Comparison of ENCODE assay signal across 1 cellular context in the genomic region with DNA sequence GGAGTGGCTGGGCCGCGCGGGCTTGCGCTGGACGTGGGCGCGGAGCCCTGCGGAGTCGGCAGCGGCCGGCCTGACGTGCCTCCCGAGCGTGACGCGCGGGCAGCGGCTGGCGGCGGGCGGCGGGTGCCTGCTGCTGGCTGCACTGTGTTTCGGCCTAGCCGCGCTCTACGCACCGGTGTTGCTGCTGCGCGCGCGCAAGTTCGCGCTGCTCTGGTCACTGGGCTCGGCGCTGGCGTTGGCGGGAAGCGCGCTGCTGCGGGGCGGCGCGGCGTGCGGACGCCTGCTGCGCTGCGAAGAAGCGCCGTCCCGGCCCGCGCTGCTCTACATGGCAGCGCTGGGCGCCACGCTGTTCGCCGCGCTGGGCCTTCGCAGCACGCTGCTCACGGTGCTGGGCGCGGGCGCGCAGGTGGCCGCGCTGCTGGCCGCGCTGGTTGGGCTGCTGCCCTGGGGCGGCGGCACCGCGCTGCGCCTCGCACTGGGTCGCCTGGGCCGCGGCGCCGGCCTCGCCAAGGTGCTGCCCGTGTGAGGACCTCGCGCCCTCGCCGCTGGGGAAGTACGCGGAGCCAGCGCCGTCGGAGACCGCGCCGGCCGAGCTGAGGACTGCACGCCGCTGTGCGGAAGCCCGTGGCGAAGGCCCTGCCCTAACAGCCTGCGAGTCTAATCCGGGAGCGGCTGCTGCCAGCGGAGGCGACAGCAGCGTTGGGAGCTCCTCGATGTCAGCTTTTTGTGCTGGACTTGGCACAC.
A peak's percentile ranks its signal among the peaks of the same experiment; 100 is the strongest.
TF ChIP-seq lines count a peak whose summit lies in the region.

No MANE protein-coding gene starts in this region.

TF ChIP-seq in HepG2, 621 proteins besides CTCF, POLR2A, EP300 and RAD21 (continued from another document and continues in another):
- TF ChIP-seq ZSCAN30 (CRISPR knock-in tag; IDR thresholded peaks at IDR 0.05) = no peak
- peak; percentile 37; the same call in 1 of the 2 replicates for TF ChIP-seq FOSL2 (CRISPR knock-in tag; IDR thresholded peaks at IDR 0.05)
- TF ChIP-seq, protein P1, sequence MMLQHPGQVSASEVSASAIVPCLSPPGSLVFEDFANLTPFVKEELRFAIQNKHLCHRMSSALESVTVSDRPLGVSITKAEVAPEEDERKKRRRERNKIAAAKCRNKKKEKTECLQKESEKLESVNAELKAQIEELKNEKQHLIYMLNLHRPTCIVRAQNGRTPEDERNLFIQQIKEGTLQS (CRISPR knock-in tag; IDR thresholded peaks at IDR 0.05) = peak; percentile 25; the same call in 1 of the 2 replicates
- peak; percentile 96 for TF ChIP-seq KDM2A (CRISPR knock-in tag; IDR thresholded peaks at IDR 0.05; ENCODE audit: borderline replicate concordance, low read depth)
- TF ChIP-seq, protein P2, sequence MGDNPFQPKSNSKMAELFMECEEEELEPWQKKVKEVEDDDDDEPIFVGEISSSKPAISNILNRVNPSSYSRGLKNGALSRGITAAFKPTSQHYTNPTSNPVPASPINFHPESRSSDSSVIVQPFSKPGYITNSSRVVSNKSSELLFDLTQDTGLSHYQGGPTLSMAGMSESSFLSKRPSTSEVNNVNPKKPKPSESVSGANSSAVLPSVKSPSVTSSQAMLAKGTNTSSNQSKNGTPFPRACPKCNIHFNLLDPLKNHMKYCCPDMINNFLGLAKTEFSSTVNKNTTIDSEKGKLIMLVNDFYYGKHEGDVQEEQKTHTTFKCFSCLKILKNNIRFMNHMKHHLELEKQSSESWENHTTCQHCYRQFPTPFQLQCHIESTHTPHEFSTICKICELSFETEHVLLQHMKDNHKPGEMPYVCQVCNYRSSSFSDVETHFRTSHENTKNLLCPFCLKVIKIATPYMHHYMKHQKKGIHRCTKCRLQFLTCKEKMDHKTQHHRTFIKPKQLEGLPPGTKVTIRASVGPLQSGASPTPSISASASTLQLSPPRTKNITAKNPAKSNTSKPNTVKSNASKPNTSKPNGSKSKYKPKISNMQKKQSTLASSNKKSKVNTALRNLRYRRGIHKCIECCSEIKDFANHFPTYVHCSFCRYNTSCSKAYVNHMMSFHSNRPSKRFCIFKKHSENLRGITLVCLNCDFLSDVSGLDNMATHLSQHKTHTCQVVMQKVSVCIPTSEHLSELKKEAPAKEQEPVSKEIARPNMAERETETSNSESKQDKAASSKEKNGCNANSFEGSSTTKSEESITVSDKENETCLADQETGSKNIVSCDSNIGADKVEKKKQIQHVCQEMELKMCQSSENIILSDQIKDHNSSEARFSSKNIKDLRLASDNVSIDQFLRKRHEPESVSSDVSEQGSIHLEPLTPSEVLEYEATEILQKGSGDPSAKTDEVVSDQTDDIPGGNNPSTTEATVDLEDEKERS (CRISPR knock-in tag; IDR thresholded peaks at IDR 0.05) = peak; percentile 92
- TF ChIP-seq, protein P3, sequence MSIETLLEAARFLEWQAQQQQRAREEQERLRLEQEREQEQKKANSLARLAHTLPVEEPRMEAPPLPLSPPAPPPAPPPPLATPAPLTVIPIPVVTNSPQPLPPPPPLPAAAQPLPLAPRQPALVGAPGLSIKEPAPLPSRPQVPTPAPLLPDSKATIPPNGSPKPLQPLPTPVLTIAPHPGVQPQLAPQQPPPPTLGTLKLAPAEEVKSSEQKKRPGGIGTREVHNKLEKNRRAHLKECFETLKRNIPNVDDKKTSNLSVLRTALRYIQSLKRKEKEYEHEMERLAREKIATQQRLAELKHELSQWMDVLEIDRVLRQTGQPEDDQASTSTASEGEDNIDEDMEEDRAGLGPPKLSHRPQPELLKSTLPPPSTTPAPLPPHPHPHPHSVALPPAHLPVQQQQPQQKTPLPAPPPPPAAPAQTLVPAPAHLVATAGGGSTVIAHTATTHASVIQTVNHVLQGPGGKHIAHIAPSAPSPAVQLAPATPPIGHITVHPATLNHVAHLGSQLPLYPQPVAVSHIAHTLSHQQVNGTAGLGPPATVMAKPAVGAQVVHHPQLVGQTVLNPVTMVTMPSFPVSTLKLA (IDR thresholded peaks at IDR 0.05) = no peak
- no peak for TF ChIP-seq ZNF674 (CRISPR knock-in tag; IDR thresholded peaks at IDR 0.05; ENCODE audit: low read depth)
- TF ChIP-seq ZNF570 (CRISPR knock-in tag; IDR thresholded peaks at IDR 0.05; ENCODE audit: borderline replicate concordance) = peak; percentile 4; the same call in 1 of the 2 replicates
- TF ChIP-seq GPN1 (CRISPR knock-in tag; IDR thresholded peaks at IDR 0.05; ENCODE audit: borderline replicate concordance) = no peak
- TF ChIP-seq BHLHE40 (IDR thresholded peaks at IDR 0.05; ENCODE audit: low read length) = peak; percentile 40; the same call in 1 of the 2 replicates
- peak; percentile 27; the same call in 1 of the 2 replicates for TF ChIP-seq RARA (CRISPR knock-in tag; IDR thresholded peaks at IDR 0.05)
- no peak for TF ChIP-seq ZNF235 (CRISPR knock-in tag; IDR thresholded peaks at IDR 0.05; ENCODE audit: borderline replicate concordance)
- peak; percentile 73 for TF ChIP-seq ZNF441 (CRISPR knock-in tag; IDR thresholded peaks at IDR 0.05; ENCODE audit: borderline replicate concordance)
- TF ChIP-seq ZNF558 (CRISPR knock-in tag; IDR thresholded peaks at IDR 0.05; ENCODE audit: borderline replicate concordance) = peak; percentile 68; the same call in 1 of the 2 replicates
- peak; percentile 54 for TF ChIP-seq POLR2G (IDR thresholded peaks at IDR 0.05; ENCODE audit: low read depth, low read length)
- TF ChIP-seq, protein P4, sequence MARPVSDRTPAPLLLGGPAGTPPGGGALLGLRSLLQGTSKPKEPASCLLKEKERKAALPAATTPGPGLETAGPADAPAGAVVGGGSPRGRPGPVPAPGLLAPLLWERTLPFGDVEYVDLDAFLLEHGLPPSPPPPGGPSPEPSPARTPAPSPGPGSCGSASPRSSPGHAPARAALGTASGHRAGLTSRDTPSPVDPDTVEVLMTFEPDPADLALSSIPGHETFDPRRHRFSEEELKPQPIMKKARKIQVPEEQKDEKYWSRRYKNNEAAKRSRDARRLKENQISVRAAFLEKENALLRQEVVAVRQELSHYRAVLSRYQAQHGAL (CRISPR knock-in tag; IDR thresholded peaks at IDR 0.05; ENCODE audit: not compliant biosample characterization) = peak; percentile 25
- no peak for TF ChIP-seq EHMT2 (IDR thresholded peaks at IDR 0.05; ENCODE audit: borderline replicate concordance, low read depth, low read length)
- peak; percentile 97 for TF ChIP-seq CCDC6 (CRISPR knock-in tag; IDR thresholded peaks at IDR 0.05)
- peak; percentile 72; the same call in 1 of the 2 replicates for TF ChIP-seq MED1 (CRISPR knock-in tag; IDR thresholded peaks at IDR 0.05)
- TF ChIP-seq MEIS1 (CRISPR knock-in tag; IDR thresholded peaks at IDR 0.05; ENCODE audit: borderline replicate concordance) = 0 out of 2 replicates have a peak, but pooled peaks have one; percentile 30
- no peak for TF ChIP-seq ATF7 (IDR thresholded peaks at IDR 0.05)
- peak; percentile 72; the same call in 1 of the 2 replicates for TF ChIP-seq ATF7 (CRISPR knock-in tag; IDR thresholded peaks at IDR 0.05)
- peak; percentile 41; the same call in 1 of the 2 replicates for TF ChIP-seq TOPORS (CRISPR knock-in tag; IDR thresholded peaks at IDR 0.05)
- TF ChIP-seq ZMYM4 (CRISPR knock-in tag; IDR thresholded peaks at IDR 0.05) = no peak; the same call in 1 of the 2 replicates
- TF ChIP-seq PAF1 (CRISPR knock-in tag; IDR thresholded peaks at IDR 0.05) = no peak
- TF ChIP-seq FOXO1 (CRISPR knock-in tag; IDR thresholded peaks at IDR 0.05) = peak; percentile 15; the same call in 1 of the 2 replicates
- TF ChIP-seq ATRX (CRISPR knock-in tag; IDR thresholded peaks at IDR 0.05; ENCODE audit: borderline replicate concordance) = no peak
- TF ChIP-seq ZNF772 (CRISPR knock-in tag; IDR thresholded peaks at IDR 0.05) = peak; percentile 96; the same call in 1 of the 2 replicates
- TF ChIP-seq, protein P5, sequence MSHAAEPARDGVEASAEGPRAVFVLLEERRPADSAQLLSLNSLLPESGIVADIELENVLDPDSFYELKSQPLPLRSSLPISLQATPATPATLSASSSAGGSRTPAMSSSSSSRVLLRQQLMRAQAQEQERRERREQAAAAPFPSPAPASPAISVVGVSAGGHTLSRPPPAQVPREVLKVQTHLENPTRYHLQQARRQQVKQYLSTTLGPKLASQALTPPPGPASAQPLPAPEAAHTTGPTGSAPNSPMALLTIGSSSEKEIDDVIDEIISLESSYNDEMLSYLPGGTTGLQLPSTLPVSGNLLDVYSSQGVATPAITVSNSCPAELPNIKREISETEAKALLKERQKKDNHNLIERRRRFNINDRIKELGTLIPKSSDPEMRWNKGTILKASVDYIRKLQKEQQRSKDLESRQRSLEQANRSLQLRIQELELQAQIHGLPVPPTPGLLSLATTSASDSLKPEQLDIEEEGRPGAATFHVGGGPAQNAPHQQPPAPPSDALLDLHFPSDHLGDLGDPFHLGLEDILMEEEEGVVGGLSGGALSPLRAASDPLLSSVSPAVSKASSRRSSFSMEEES (CRISPR knock-in tag; IDR thresholded peaks at IDR 0.05) = 0 out of 2 replicates have a peak, but pooled peaks have one; percentile 17
- TF ChIP-seq, protein P6, sequence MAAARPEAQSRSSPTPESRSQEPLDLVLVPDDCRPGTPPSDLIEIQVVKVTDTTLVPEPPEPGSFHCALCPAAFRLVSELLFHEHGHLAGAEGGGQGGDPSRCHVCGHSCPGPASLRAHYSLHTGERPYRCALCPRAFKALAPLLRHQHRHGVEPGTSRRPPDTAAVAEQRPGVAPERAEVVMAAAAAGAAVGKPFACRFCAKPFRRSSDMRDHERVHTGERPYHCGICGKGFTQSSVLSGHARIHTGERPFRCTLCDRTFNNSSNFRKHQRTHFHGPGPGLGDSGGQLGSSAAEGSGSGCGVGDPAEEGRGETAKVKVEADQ (CRISPR knock-in tag; IDR thresholded peaks at IDR 0.05; ENCODE audit: borderline replicate concordance) = peak; percentile 87
- TF ChIP-seq HOXA5 (CRISPR knock-in tag; IDR thresholded peaks at IDR 0.05) = peak; percentile 62; the same call in 1 of the 2 replicates
- peak; percentile 59 for TF ChIP-seq MED13 (CRISPR knock-in tag; IDR thresholded peaks at IDR 0.05)
- no peak for TF ChIP-seq ZNF703 (CRISPR knock-in tag; IDR thresholded peaks at IDR 0.05; ENCODE audit: borderline replicate concordance)
- no peak; the same call in 1 of the 2 replicates for TF ChIP-seq ZNF556 (CRISPR knock-in tag; IDR thresholded peaks at IDR 0.05; ENCODE audit: borderline replicate concordance)
- TF ChIP-seq ETV5 (CRISPR knock-in tag; IDR thresholded peaks at IDR 0.05; ENCODE audit: borderline replicate concordance) = peak; percentile 37; the same call in 1 of the 2 replicates
- TF ChIP-seq ERF (CRISPR knock-in tag; IDR thresholded peaks at IDR 0.05) = no peak; the same call in 1 of the 2 replicates
- peak; percentile 56; the same call in 1 of the 2 replicates for TF ChIP-seq GATAD1 (CRISPR knock-in tag; IDR thresholded peaks at IDR 0.05)
- peak; percentile 58 for TF ChIP-seq ZSCAN21 (CRISPR knock-in tag; IDR thresholded peaks at IDR 0.05; ENCODE audit: borderline replicate concordance)
- TF ChIP-seq GABPB1 (CRISPR knock-in tag; IDR thresholded peaks at IDR 0.05) = peak; percentile 83
- no peak for TF ChIP-seq NR3C1 (CRISPR knock-in tag; IDR thresholded peaks at IDR 0.05)
- TF ChIP-seq, protein P7, sequence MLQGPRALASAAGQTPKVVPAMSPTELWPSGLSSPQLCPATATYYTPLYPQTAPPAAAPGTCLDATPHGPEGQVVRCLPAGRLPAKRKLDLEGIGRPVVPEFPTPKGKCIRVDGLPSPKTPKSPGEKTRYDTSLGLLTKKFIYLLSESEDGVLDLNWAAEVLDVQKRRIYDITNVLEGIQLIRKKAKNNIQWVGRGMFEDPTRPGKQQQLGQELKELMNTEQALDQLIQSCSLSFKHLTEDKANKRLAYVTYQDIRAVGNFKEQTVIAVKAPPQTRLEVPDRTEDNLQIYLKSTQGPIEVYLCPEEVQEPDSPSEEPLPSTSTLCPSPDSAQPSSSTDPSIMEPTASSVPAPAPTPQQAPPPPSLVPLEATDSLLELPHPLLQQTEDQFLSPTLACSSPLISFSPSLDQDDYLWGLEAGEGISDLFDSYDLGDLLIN (CRISPR knock-in tag; IDR thresholded peaks at IDR 0.05; ENCODE audit: borderline replicate concordance) = peak; percentile 37; the same call in 1 of the 2 replicates
- no peak; the same call in 1 of the 2 replicates for TF ChIP-seq ADNP (CRISPR knock-in tag; IDR thresholded peaks at IDR 0.05)
- TF ChIP-seq MLLT10 (CRISPR knock-in tag; IDR thresholded peaks at IDR 0.05) = no peak
- peak; percentile 95 for TF ChIP-seq AGO2 (optimal IDR thresholded peaks at IDR 0.05; ENCODE audit: low read depth, low read length)
- TF ChIP-seq ZFP36 (IDR thresholded peaks at IDR 0.05; ENCODE audit: borderline replicate concordance, low read depth, low read length, partially characterized antibody) = peak; percentile 40
- no peak for TF ChIP-seq SETDB1 (CRISPR knock-in tag; IDR thresholded peaks at IDR 0.05; ENCODE audit: borderline replicate concordance)
- no peak for TF ChIP-seq RBM39 (IDR thresholded peaks at IDR 0.05; ENCODE audit: low read depth, low read length, poor library complexity, severe bottlenecking)
- TF ChIP-seq MAFK (conservative IDR thresholded peaks at IDR 0.05 in 1 of 2, IDR thresholded peaks at IDR 0.05 in 1 of 2; ENCODE audit: low read length in 2 of 2) = no peak
- TF ChIP-seq, protein P8, sequence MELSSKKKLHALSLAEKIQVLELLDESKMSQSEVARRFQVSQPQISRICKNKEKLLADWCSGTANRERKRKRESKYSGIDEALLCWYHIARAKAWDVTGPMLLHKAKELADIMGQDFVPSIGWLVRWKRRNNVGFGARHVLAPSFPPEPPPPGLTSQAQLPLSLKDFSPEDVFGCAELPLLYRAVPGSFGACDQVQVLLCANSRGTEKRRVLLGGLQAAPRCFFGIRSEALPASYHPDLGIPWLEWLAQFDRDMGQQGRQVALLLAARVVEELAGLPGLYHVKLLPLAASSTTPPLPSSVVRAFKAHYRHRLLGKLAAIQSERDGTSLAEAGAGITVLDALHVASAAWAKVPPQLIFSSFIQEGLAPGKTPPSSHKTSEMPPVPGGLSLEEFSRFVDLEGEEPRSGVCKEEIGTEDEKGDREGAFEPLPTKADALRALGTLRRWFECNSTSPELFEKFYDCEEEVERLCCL (CRISPR knock-in tag; IDR thresholded peaks at IDR 0.05; ENCODE audit: borderline replicate concordance) = 0 out of 2 replicates have a peak, but pooled peaks have one; percentile 76
- TF ChIP-seq RFXAP (CRISPR knock-in tag; IDR thresholded peaks at IDR 0.05; ENCODE audit: borderline replicate concordance) = no peak
- TF ChIP-seq, protein P9, sequence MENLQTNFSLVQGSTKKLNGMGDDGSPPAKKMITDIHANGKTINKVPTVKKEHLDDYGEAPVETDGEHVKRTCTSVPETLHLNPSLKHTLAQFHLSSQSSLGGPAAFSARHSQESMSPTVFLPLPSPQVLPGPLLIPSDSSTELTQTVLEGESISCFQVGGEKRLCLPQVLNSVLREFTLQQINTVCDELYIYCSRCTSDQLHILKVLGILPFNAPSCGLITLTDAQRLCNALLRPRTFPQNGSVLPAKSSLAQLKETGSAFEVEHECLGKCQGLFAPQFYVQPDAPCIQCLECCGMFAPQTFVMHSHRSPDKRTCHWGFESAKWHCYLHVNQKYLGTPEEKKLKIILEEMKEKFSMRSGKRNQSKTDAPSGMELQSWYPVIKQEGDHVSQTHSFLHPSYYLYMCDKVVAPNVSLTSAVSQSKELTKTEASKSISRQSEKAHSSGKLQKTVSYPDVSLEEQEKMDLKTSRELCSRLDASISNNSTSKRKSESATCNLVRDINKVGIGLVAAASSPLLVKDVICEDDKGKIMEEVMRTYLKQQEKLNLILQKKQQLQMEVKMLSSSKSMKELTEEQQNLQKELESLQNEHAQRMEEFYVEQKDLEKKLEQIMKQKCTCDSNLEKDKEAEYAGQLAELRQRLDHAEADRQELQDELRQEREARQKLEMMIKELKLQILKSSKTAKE (CRISPR knock-in tag; IDR thresholded peaks at IDR 0.05; ENCODE audit: borderline replicate concordance) = peak; percentile 4; the same call in 1 of the 2 replicates
- peak; percentile 69; the same call in 1 of the 2 replicates for TF ChIP-seq ZNF264 (CRISPR knock-in tag; IDR thresholded peaks at IDR 0.05)
- peak; percentile 85; the same call in 1 of the 2 replicates for TF ChIP-seq BRCA1 (CRISPR knock-in tag; IDR thresholded peaks at IDR 0.05)
